ENCODE assay signal across 34 cellular contexts in genomic region chr2:125698280-125698679, GRCh38.
"Had no signal": no experiment of that assay in that cellular context is flagged by ENCODE, and none has a peak within 500 bp of the region (broad histone marks: within the 10 kb centered on the region; RNA-seq: fewer than 3 reads in every experiment).

No MANE protein-coding gene starts in this region.

- H3K4me3 ChIP-seq: adrenal gland, body of pancreas, breast epithelium had no signal

- DNase-seq: activated B cell treated with CpG ODN at 0.5 μM for 24 hours; activated CD4-positive, alpha-beta memory T cell treated with anti-CD3 and anti-CD28 coated beads for 36 hours; activated CD4-positive, alpha-beta T cell treated with anti-CD3 and anti-CD28 coated beads for 4 hours; activated CD4-positive, alpha-beta T cell treated with anti-CD3 and anti-CD28 coated beads, Interleukin-2, amount 10 ng/mL, durations not matched to agents 24 days and 14 days; activated CD4-positive, alpha-beta T cell treated with anti-CD3 and anti-CD28 coated beads, Interleukin-2, amount 50 U/mL, for 1 hour; activated CD4-positive, alpha-beta T cell treated with anti-CD3 and anti-CD28 coated beads, Interleukin-2, amount 50 U/mL, for 4 hours; activated CD4-positive, CD25-positive, alpha-beta regulatory T cell treated with anti-CD3 and anti-CD28 coated beads, Interleukin-2, amount 50 U/mL, for 72 hours; activated CD8-positive, alpha-beta memory T cell treated with anti-CD3 and anti-CD28 coated beads, Interleukin-2, amount 50 U/mL, for 4 hours; activated CD8-positive, alpha-beta T cell treated with anti-CD3 and anti-CD28 coated beads for 36 hours; activated effector memory CD4-positive, alpha-beta T cell treated with anti-CD3 and anti-CD28 coated beads, Interleukin-2, amount 50 U/mL, for 16 hours; activated gamma-delta T cell treated with Interleukin-2 at 50 U/mL for 16 hours; activated naive CD4-positive, alpha-beta T cell; activated naive CD4-positive, alpha-beta T cell treated with anti-CD3 and anti-CD28 coated beads for 36 hours; activated naive CD4-positive, alpha-beta T cell treated with anti-CD3 and anti-CD28 coated beads, Interleukin-2, amount 50 U/mL, for 16 hours; activated naive CD8-positive, alpha-beta T cell treated with anti-CD3 and anti-CD28 coated beads for 36 hours; activated T-cell treated with anti-CD3 and anti-CD28 coated beads for 4 hours; activated T-cell treated with anti-CD3 and anti-CD28 coated beads, Interleukin-2, amount 50 U/mL, for 1 hour; activated T-cell treated with anti-CD3 and anti-CD28 coated beads, Interleukin-2, amount 50 U/mL, for 4 hours; activated T-cell treated with anti-CD3 and anti-CD28 coated beads, Interleukin-2, amount 50 U/mL, for 72 hours; adrenal gland; amniotic stem cell; aorta; body of pancreas; brain microvascular endothelial cell; central memory CD4-positive, alpha-beta T cell; T-helper 1 cell; T-helper 2 cell; T-helper 9 cell had no signal

- H3K9me3 ChIP-seq: adrenal gland, body of pancreas, breast epithelium had no signal

- H3K27me3 ChIP-seq: adrenal gland, body of pancreas, brain microvascular endothelial cell, breast epithelium had no signal

- H3K27ac ChIP-seq: adrenal gland, body of pancreas, brain microvascular endothelial cell, breast epithelium, VCaP had no signal

- FAIRE-seq: astrocyte, TTC549 had no signal

- H3K36me3 ChIP-seq: adrenal gland, brain microvascular endothelial cell, breast epithelium had no signal

- ATAC-seq: activated CD8-positive, alpha-beta T cell treated with anti-CD3 and anti-CD28 coated beads for 36 hours; activated naive CD4-positive, alpha-beta T cell treated with anti-CD3 and anti-CD28 coated beads, Interleukin-2, amount 50 U/mL, for 72 hours; activated T-cell treated with anti-CD3 and anti-CD28 coated beads, Interleukin-2, amount 50 U/mL, for 4 hours; activated T-cell treated with anti-CD3 and anti-CD28 coated beads, Interleukin-2, amount 50 U/mL, for 72 hours; activated T-helper 17 cell treated with anti-CD3 and anti-CD28 coated beads, Interleukin-2, amount 50 U/mL, for 72 hours; body of pancreas had no signal

- H3K4me1 ChIP-seq: adrenal gland, body of pancreas, breast epithelium had no signal
